ENCODE assay signal across 20 cellular contexts in genomic region chr2:23586691-23587090, GRCh38.
DNase-seq lines count a peak whose midpoint lies in the region; ATAC-seq and TF ChIP-seq lines count a peak whose summit lies in the region.
"Had no signal": no experiment of that assay in that cellular context is flagged by ENCODE, and none has a peak within 500 bp of the region (broad histone marks: within the 10 kb centered on the region; RNA-seq: fewer than 3 reads in every experiment).

No MANE protein-coding gene starts in this region.

- POLR2A ChIA-PET in GM10248 (lab: Yijun Ruan, JAX), result no interaction called here

- 90 to 95% (median 93%) methylated on average over 9 of the region's 9 CpGs for WGBS in psoas muscle, 3 donors

- H3K27ac ChIP-seq in psoas muscle, result peak overlapping the region; percentile 75
- H3K27ac ChIP-seq: BLaER1, PC-9, SJSA1 had no signal

- H3K9me3 ChIP-seq in psoas muscle, result no peaks in the 10 kb centered on the region
- no peaks in the 10 kb centered on the region for H3K9me3 ChIP-seq in BE2C
- H3K9me3 ChIP-seq: BLaER1, SJSA1 had no signal

- no peak for TF ChIP-seq CTCF in psoas muscle (IDR thresholded peaks at IDR 0.05)
- TF ChIP-seq CTCF in GM10248 (IDR thresholded peaks at IDR 0.05; ENCODE audit: control extremely low read depth, extremely low read depth, low read depth, missing control alignments), result no peak
- TF ChIP-seq CTCF in BE2C (IDR thresholded peaks at IDR 0.05; ENCODE audit: low read depth, low read length), result no peak

- no peaks in the 10 kb centered on the region for H3K27me3 ChIP-seq in psoas muscle (ENCODE audit: insufficient read depth in 3 of 3, low read length in 2 of 3)
- H3K27me3 ChIP-seq in BE2C, result no peaks in the 10 kb centered on the region
- H3K27me3 ChIP-seq: BLaER1, SJSA1 had no signal

- H3K4me1 ChIP-seq in psoas muscle, result peaks cover 42% of the 10 kb centered on the region
- H3K4me1 ChIP-seq in BE2C, result 0 out of 2 replicates have a peak, but pooled peaks cover 2% of the 10 kb centered on the region
- H3K4me1 ChIP-seq: SJSA1 had no signal

- ATAC-seq in psoas muscle, result no peak
- ATAC-seq in GM18909 (IDR thresholded peaks at IDR 0.05; ENCODE audit: poor library complexity, unreplicated experiment), result no peak
- ATAC-seq: GM23338 had no signal

- CTCF ChIA-PET in GM10248 (lab: Yijun Ruan, JAX), result no interaction called here

- intact Hi-C loops in psoas muscle (cut with DNase I), result loop anchor here in 1 of 2 donors (10.0 kb wide), 1 partner anchor 162 kb away; no protein-coding TSS in a partner anchor

- H3K36me3 ChIP-seq in psoas muscle (ENCODE audit: insufficient read depth in 1 of 2, low read depth in 1 of 2), result no peaks in the 10 kb centered on the region
- H3K36me3 ChIP-seq in BE2C, result no peaks in the 10 kb centered on the region
- H3K36me3 ChIP-seq: BLaER1, SJSA1 had no signal

- H3K4me3 ChIP-seq in psoas muscle, result no peak overlapping the region
- H3K4me3 ChIP-seq in BE2C (ENCODE audit: low read depth, low read length), result no peak overlapping the region
- H3K4me3 ChIP-seq: BLaER1, GM23338, PC-9, SJSA1 had no signal

- peak; percentile 47 for DNase-seq in NCI-H510A treated with DMSO at 0.1 percent for 48 hours (lab: John Stamatoyannopoulos, UW)
- DNase-seq in NCI-H510A (lab: John Stamatoyannopoulos, UW), result no peak
- peak; percentile 76 for DNase-seq in left kidney (ENCODE audit: low read depth, low spot score)
- no peak for DNase-seq in psoas muscle
- no peak for DNase-seq in activated CD4-positive, alpha-beta T cell treated with anti-CD3 and anti-CD28 coated beads, Interleukin-2, amount 50 U/mL, for 1 hour
- DNase-seq in GM10248 (ENCODE audit: extremely low spot score), result no peak
- no peak for DNase-seq in BE2C
- DNase-seq: 8988T; CD8-positive, alpha-beta memory T cell; DND-41; GDM1; NCI-H1092; NCI-H146; NCI-H2081 treated with DMSO at 0.1 percent for 48 hours; NCI-H345; PC-9 had no signal

Comparison
In these comparisons a context has a peak if more than half of its experiments do, and no peak if none do; other contexts are left out.
1. DNase-seq: peak in NCI-H510A treated with DMSO at 0.1 percent for 48 hours (single experiment) and left kidney (single experiment); none in NCI-H510A (single experiment), psoas muscle (0 of 2), activated CD4-positive, alpha-beta T cell treated with anti-CD3 and anti-CD28 coated beads, Interleukin-2, amount 50 U/mL, for 1 hour (single experiment), GM10248 (single experiment) and BE2C (single experiment).